In genomic region chr6:99746261-99746895, GRCh38 we compare ENCODE assay signal across 8 cellular contexts.
DNase-seq lines count a peak whose midpoint lies in the region; ATAC-seq, FAIRE-seq and TF ChIP-seq lines count a peak whose summit lies in the region.

No MANE protein-coding gene starts in this region.

- H3K27ac ChIP-seq in foreskin keratinocyte (no peak overlapping the region), uterus (no peak overlapping the region)

- no peak overlapping the region for H3K4me3 Mint-ChIP-seq in activated T-helper 17 cell treated with anti-CD3 and anti-CD28 coated beads, Interleukin-2, amount 50 U/mL, for 72 hours
- H3K4me3 Mint-ChIP-seq in osteocyte (ENCODE audit: unreplicated experiment) = no peak overlapping the region

- peaks cover 32% of the 10 kb centered on the region for H3K27me3 Mint-ChIP-seq in activated T-helper 17 cell treated with anti-CD3 and anti-CD28 coated beads, Interleukin-2, amount 50 U/mL, for 72 hours
- peaks cover 60% of the 10 kb centered on the region for H3K27me3 Mint-ChIP-seq in osteocyte (ENCODE audit: unreplicated experiment)

- peak; percentile 69 for ATAC-seq in activated T-helper 17 cell treated with anti-CD3 and anti-CD28 coated beads, Interleukin-2, amount 50 U/mL, for 72 hours (replicated peaks)
- peak; percentile 84 for ATAC-seq in foreskin keratinocyte

- DNase-seq in GM04503 (ENCODE audit: low read depth) (peak; percentile 37), H54 (ENCODE audit: insufficient read length, low spot score) (peak; percentile 3), LHCN-M2 (ENCODE audit: low read depth) (peak; percentile 72), RKO (ENCODE audit: low spot score) (peak; percentile 81), foreskin keratinocyte (peak; percentile 41 to 55), osteocyte (ENCODE audit: extremely low spot score, unreplicated experiment) (no peak), uterus (peak; percentile 33 to 54)

- TF ChIP-seq CTCF in foreskin keratinocyte (conservative IDR thresholded peaks at IDR 0.05) = peak; percentile 85
- TF ChIP-seq CTCF in osteocyte (IDR thresholded peaks at IDR 0.05) = peak; percentile 84
- peak; percentile 65 to 75 (median 70) for TF ChIP-seq CTCF in uterus (IDR thresholded peaks at IDR 0.05)

- no peaks in the 10 kb centered on the region for H3K4me1 Mint-ChIP-seq in activated T-helper 17 cell treated with anti-CD3 and anti-CD28 coated beads, Interleukin-2, amount 50 U/mL, for 72 hours
- H3K4me1 Mint-ChIP-seq in osteocyte (ENCODE audit: unreplicated experiment) = no peaks in the 10 kb centered on the region

- intact Hi-C loops in uterus (cut with DNase I; ENCODE audit: low total_unique reads) = no loop called here

- FAIRE-seq in H54 (lab: Jason Lieb, UNC) = peak; percentile 77

- no peak for TF ChIP-seq POLR2A in H54 (IDR thresholded peaks at IDR 0.05; ENCODE audit: low read depth, low read length)
- TF ChIP-seq POLR2A in uterus (IDR thresholded peaks at IDR 0.05) = no peak

- no peaks in the 10 kb centered on the region for H3K36me3 Mint-ChIP-seq in activated T-helper 17 cell treated with anti-CD3 and anti-CD28 coated beads, Interleukin-2, amount 50 U/mL, for 72 hours (ENCODE audit: low read depth)
- no peaks in the 10 kb centered on the region for H3K36me3 Mint-ChIP-seq in osteocyte (ENCODE audit: unreplicated experiment)

- no peak overlapping the region for H3K4me3 ChIP-seq in uterus

- H3K9me3 ChIP-seq in uterus = no peaks in the 10 kb centered on the region

- H3K4me1 ChIP-seq in foreskin keratinocyte (no peaks in the 10 kb centered on the region), uterus (no peaks in the 10 kb centered on the region)

- H3K9me3 Mint-ChIP-seq in activated T-helper 17 cell treated with anti-CD3 and anti-CD28 coated beads, Interleukin-2, amount 50 U/mL, for 72 hours = no peaks in the 10 kb centered on the region
- H3K9me3 Mint-ChIP-seq in osteocyte (ENCODE audit: unreplicated experiment) = no peaks in the 10 kb centered on the region

- no peaks in the 10 kb centered on the region for H3K36me3 ChIP-seq in uterus

- peaks cover 16% of the 10 kb centered on the region for H3K27me3 ChIP-seq in foreskin keratinocyte
- peaks cover 0 to 3% of the 10 kb centered on the region in 2 donors for H3K27me3 ChIP-seq in uterus

- H3K27ac Mint-ChIP-seq in activated T-helper 17 cell treated with anti-CD3 and anti-CD28 coated beads, Interleukin-2, amount 50 U/mL, for 72 hours = no peak overlapping the region
- no peak overlapping the region for H3K27ac Mint-ChIP-seq in osteocyte (ENCODE audit: unreplicated experiment)
